In genomic region chr5:34609951-34610431, GRCh38 we compare ENCODE assay signal across 1 cellular context.
TF ChIP-seq lines count a peak whose summit lies in the region.

No MANE protein-coding gene starts in this region.

TF ChIP-seq in GM23338, 12 proteins besides CTCF, POLR2A, EP300 and RAD21 (continued from another document):
- no peak for TF ChIP-seq ZNF462 (CRISPR knock-in tag; IDR thresholded peaks at IDR 0.05)
- no peak for TF ChIP-seq EZH2phosphoT487 (IDR thresholded peaks at IDR 0.05; ENCODE audit: unreplicated experiment)
- no peak for TF ChIP-seq NANOG (IDR thresholded peaks at IDR 0.05; ENCODE audit: borderline replicate concordance)
- no peak for TF ChIP-seq JUNB (IDR thresholded peaks at IDR 0.05; ENCODE audit: unreplicated experiment)
- no peak for TF ChIP-seq EZH2 (IDR thresholded peaks at IDR 0.05; ENCODE audit: low read depth, unreplicated experiment)
- no peak for TF ChIP-seq ETS1 (IDR thresholded peaks at IDR 0.05)
- TF ChIP-seq ZNF114 (CRISPR knock-in tag; IDR thresholded peaks at IDR 0.05), result no peak
- no peak for TF ChIP-seq CREB1 (CRISPR knock-in tag; IDR thresholded peaks at IDR 0.05; ENCODE audit: low read depth)
TF ChIP-seq in GM23338: peak in this region for 0.
